8 cellular contexts compared by ENCODE assay signal in the genomic region with DNA sequence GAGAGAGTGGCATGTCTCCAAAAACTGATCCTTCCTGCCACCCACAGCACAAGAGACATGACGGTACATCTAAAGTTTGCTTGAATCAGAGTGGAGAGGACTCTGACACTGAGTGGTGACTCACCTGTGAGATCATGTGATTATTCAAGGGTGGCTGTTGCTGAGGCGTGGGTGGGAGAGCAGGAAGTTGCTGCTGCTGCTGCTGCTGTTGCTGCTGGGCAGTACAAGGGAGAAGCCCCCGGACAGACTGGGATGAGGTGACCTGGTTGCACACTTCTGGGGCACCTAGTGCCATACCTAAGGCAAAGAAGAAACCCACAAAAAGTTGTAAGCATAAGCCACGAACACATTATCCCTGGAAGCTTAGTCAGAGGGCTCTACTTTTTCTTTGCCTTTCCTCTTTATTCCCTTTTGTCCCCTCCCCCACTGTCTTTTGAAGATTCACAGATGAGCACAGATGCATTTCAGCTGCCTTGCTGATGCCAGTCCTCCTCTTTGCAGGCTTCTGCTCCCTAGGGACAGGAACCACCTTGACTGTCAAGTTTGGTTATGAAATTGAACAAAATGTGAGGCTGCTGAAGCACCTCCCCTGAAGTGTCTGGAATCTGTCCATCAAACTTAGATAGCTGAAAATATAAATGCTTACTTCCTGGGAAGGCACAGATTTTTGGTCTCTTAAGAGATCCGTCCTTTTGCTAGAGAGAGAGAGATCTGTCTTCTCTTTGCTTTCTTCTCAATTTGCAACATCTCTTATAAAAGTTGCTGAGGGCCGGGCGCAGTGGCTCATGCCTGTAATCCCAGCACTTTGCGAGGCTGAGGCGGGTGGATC. TPM values are rescaled to one million over a fixed set of nuclear protein-coding genes. Genes with fewer than 3 reads are reported as not detected.
A peak's percentile ranks its signal among the peaks of the same experiment; 100 is the strongest.
DNase-seq lines count a peak whose midpoint lies in the region; ATAC-seq lines count a peak whose summit lies in the region.

No MANE protein-coding gene starts in this region.

- peak; percentile 82 for ATAC-seq in GM21528 (IDR thresholded peaks at IDR 0.05; ENCODE audit: low FRiP score, unreplicated experiment)
- ATAC-seq in activated CD4-positive, CD25-positive, alpha-beta regulatory T cell treated with anti-CD3 and anti-CD28 coated beads, Interleukin-2, amount 50 U/mL, for 24 hours, result peak; percentile 100
- ATAC-seq in natural killer cell treated with Interleukin-12 subunit alpha and Interleukin-12 subunit beta and Interleukin-15 and Interleukin-18, amount 100 ng/mL, for 72 hours, result peak; percentile 96 to 98

- no peaks in the 10 kb centered on the region for H3K27me3 Mint-ChIP-seq in natural killer cell treated with Interleukin-12 subunit alpha and Interleukin-12 subunit beta and Interleukin-15 and Interleukin-18, amount 100 ng/mL, for 72 hours

- H3K4me3 ChIP-seq in HUES6 (ENCODE audit: low read depth, low read length), result no peak overlapping the region

- peaks cover 53% of the 10 kb centered on the region for H3K36me3 ChIP-seq in HUES6 (ENCODE audit: control insufficient read depth, insufficient read depth, low read length)

- peaks cover 12% of the 10 kb centered on the region in 2 donors for H3K4me1 Mint-ChIP-seq in natural killer cell treated with Interleukin-12 subunit alpha and Interleukin-12 subunit beta and Interleukin-15 and Interleukin-18, amount 100 ng/mL, for 72 hours (ENCODE audit: low read depth in 2 of 2)

- H3K27ac Mint-ChIP-seq in natural killer cell treated with Interleukin-12 subunit alpha and Interleukin-12 subunit beta and Interleukin-15 and Interleukin-18, amount 100 ng/mL, for 72 hours, result peak overlapping the region; percentile 83 to 87

- peaks cover 22% of the 10 kb centered on the region for H3K36me3 Mint-ChIP-seq in natural killer cell treated with Interleukin-12 subunit alpha and Interleukin-12 subunit beta and Interleukin-15 and Interleukin-18, amount 100 ng/mL, for 72 hours

- H3K27ac ChIP-seq in HUES6 (ENCODE audit: low read depth, low read length) (peak overlapping the region; percentile 63; the same call in 1 of the 2 replicates), cingulate gyrus (ENCODE audit: low read depth, low read length) (peak overlapping the region; percentile 29)

- H3K9ac ChIP-seq in HUES6 (ENCODE audit: low read length), result peak overlapping the region; percentile 12

- H3K4me3 Mint-ChIP-seq in natural killer cell treated with Interleukin-12 subunit alpha and Interleukin-12 subunit beta and Interleukin-15 and Interleukin-18, amount 100 ng/mL, for 72 hours, result peak overlapping the region; percentile 28

- H3K27me3 ChIP-seq in HUES6 (ENCODE audit: control insufficient read depth, insufficient read depth, low read length), result no peaks in the 10 kb centered on the region

- no peaks in the 10 kb centered on the region for H3K9me3 ChIP-seq in HUES6 (ENCODE audit: control insufficient read depth, insufficient read depth, low read depth, low read length)

- no peaks in the 10 kb centered on the region for H3K9me3 Mint-ChIP-seq in natural killer cell treated with Interleukin-12 subunit alpha and Interleukin-12 subunit beta and Interleukin-15 and Interleukin-18, amount 100 ng/mL, for 72 hours

- DNase-seq in EH (ENCODE audit: low read depth) (peak; percentile 93), stromal cell of bone marrow (ENCODE audit: low read depth) (peak; percentile 89), NCI-H345 treated with DMSO at 0.1 percent for 48 hours (lab: John Stamatoyannopoulos, UW; ENCODE audit: unreplicated experiment) (no peak)
- DNase-seq in natural killer cell treated with Interleukin-12 subunit alpha and Interleukin-12 subunit beta and Interleukin-15 and Interleukin-18, amount 100 ng/mL, for 72 hours (ENCODE audit: low spot score), result peak; percentile 71

- peaks cover 9% of the 10 kb centered on the region for H3K4me1 ChIP-seq in HUES6 (ENCODE audit: control insufficient read depth, insufficient read depth, low read length)

RNA-seq across cellular contexts. Expression of a gene that starts 29.5 kb away (rescaled TPM):
- total RNA-seq in natural killer cell treated with Interleukin-12 subunit alpha and Interleukin-12 subunit beta and Interleukin-15 and Interleukin-18, amount 100 ng/mL, for 72 hours, result 1 to 10 TPM; 2.5 to 6.1 TPM

RNA-seq across cellular contexts. Expression of a gene that starts 50.9 kb away (rescaled TPM):
- 100 to 1,000 TPM; 262 to 355 TPM for total RNA-seq in natural killer cell treated with Interleukin-12 subunit alpha and Interleukin-12 subunit beta and Interleukin-15 and Interleukin-18, amount 100 ng/mL, for 72 hours
